8 cellular contexts compared by ENCODE assay signal in the genomic region with DNA sequence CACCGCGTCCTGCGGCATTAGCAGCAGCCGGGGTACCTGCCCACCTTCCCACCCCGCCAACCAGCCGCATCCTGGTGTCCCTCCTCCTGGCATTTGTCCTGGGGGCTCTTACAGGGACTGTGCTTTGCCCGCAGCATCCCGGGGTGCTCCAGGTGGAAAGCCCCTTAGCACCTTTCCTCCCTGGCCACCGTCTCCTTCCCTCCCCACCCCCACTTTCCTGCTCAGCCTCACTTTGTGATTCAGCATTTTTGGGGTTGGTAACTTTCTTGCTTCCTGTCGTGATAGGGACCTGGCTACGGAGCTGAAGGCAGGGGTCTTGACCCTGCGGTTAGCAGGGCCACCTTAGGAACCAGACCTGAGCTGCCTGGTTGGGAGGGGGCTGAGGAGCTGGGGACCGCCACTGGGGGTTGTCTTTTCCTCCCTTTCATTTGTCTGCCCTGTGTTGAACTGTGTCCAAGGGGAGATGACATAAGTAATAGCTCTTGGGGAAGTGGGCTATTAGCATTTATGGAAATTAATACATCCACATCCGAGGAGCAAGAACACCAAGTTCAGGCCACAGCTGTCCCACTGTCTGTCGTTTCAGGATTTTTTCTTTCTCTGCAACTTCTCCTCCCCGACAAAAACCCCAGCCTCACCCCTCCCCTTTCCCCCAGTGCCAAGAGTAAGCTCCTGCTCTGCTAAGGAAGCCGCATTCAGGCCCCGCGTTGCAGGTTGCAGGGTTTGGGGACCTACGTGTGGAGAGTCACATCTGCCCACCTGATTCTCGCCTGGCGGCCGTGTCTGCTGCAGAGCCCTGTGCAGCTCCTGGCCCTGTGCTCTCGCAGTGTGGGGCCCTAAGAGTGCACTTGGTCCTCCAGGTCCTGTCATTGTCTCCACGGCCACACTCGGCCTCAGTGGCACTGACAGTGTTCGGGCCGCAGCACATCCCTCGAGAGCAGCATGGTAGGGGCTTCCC. TPM values are rescaled to one million over a fixed set of nuclear protein-coding genes. Genes with fewer than 3 reads are reported as not detected.
DNase-seq lines count a peak whose midpoint lies in the region; ATAC-seq, FAIRE-seq and TF ChIP-seq lines count a peak whose summit lies in the region.

No MANE protein-coding gene starts in this region.

- peak overlapping the region; percentile 58 for H3K9ac ChIP-seq in keratinocyte (ENCODE audit: control insufficient read depth, extremely low read depth, insufficient read depth, low read length)

- H3K4me1 Mint-ChIP-seq in activated naive CD8-positive, alpha-beta T cell (ENCODE audit: low read depth): peaks cover 37% of the 10 kb centered on the region

- no peaks in the 10 kb centered on the region for H3K9me1 ChIP-seq in keratinocyte (ENCODE audit: control insufficient read depth, extremely low read depth, insufficient read depth, low read length)

- intact Hi-C loops in body of pancreas (cut with DNase I): no loop called here

- peaks cover 4% of the 10 kb centered on the region for H4K20me1 ChIP-seq in keratinocyte (ENCODE audit: control insufficient read depth, extremely low read depth, insufficient read depth, low read length)

- peak overlapping the region; percentile 61 for H3K4me3 ChIP-seq in BE2C (ENCODE audit: low read depth, low read length)
- peak overlapping the region; percentile 84 for H3K4me3 ChIP-seq in Jurkat, Clone E6-1 (ENCODE audit: low read length)
- peak overlapping the region; percentile 61 to 87 (median 79) for H3K4me3 ChIP-seq in keratinocyte (ENCODE audit: control insufficient read depth in 2 of 3, extremely low read depth in 1 of 3, insufficient read depth in 2 of 3, low read depth in 1 of 3, low read length in 3 of 3)
- H3K4me3 ChIP-seq in body of pancreas: no peak overlapping the region

- FAIRE-seq in keratinocyte (lab: Jason Lieb, UNC): no peak

- ATAC-seq in body of pancreas: no peak
- no peak for ATAC-seq in GM19023 (IDR thresholded peaks at IDR 0.05; ENCODE audit: unreplicated experiment)
- no peak for ATAC-seq in HG02642 (IDR thresholded peaks at IDR 0.05; ENCODE audit: poor library complexity, unreplicated experiment)

- TF ChIP-seq POLR2A in body of pancreas (IDR thresholded peaks at IDR 0.05): no peak

- H3K4me1 ChIP-seq in BE2C: no peaks in the 10 kb centered on the region
- H3K4me1 ChIP-seq in keratinocyte (ENCODE audit: control insufficient read depth, extremely low read depth, insufficient read depth, low read length): peaks cover 14% of the 10 kb centered on the region
- H3K4me1 ChIP-seq in body of pancreas: peaks cover 19% of the 10 kb centered on the region

- H3K27ac ChIP-seq in keratinocyte (ENCODE audit: control insufficient read depth, insufficient read depth, low read length) (no peak overlapping the region), temporal lobe (ENCODE audit: low read depth, low read length) (peak overlapping the region; percentile 57), body of pancreas (no peak overlapping the region)

- no peaks in the 10 kb centered on the region for H3K9me3 Mint-ChIP-seq in activated naive CD8-positive, alpha-beta T cell (ENCODE audit: low read depth)

- WGBS in body of pancreas, 2 donors: 29 to 43% methylated on average over 27 of the region's 29 CpGs

- H2AFZ ChIP-seq in keratinocyte (ENCODE audit: control insufficient read depth, low read length): peak overlapping the region; percentile 84

- DNase-seq in BE2C (no peak), keratinocyte (ENCODE audit: low read depth, low spot score) (no peak), body of pancreas (no peak)
- no peak for DNase-seq in Jurkat, Clone E6-1 (ENCODE audit: low read depth, low spot score)

- H3K27me3 Mint-ChIP-seq in activated naive CD8-positive, alpha-beta T cell: no peaks in the 10 kb centered on the region

- no peaks in the 10 kb centered on the region for H3K36me3 ChIP-seq in BE2C
- H3K36me3 ChIP-seq in keratinocyte (ENCODE audit: control insufficient read depth in 2 of 2, extremely low read depth in 1 of 2, insufficient read depth in 2 of 2, low read length in 2 of 2): no peaks in the 10 kb centered on the region
- H3K36me3 ChIP-seq in body of pancreas (replicated peaks in 1 of 2; ENCODE audit: insufficient read depth in 1 of 2, low read depth in 2 of 2): no peaks in the 10 kb centered on the region

- dilution Hi-C loops in keratinocyte (cut with MboI; ENCODE audit: extremely low pct_ligation_motif_present, low sequenced_read_pairs): no loop called here

- H3K27ac Mint-ChIP-seq in activated naive CD8-positive, alpha-beta T cell: peak overlapping the region; percentile 90

- H3K36me3 Mint-ChIP-seq in activated naive CD8-positive, alpha-beta T cell: no peaks in the 10 kb centered on the region

- H3K4me3 Mint-ChIP-seq in activated naive CD8-positive, alpha-beta T cell: peak overlapping the region; percentile 95

- peak overlapping the region; percentile 87 for H3K4me2 ChIP-seq in keratinocyte (ENCODE audit: control insufficient read depth, extremely low read depth, insufficient read depth, low read depth, low read length)

- peaks cover 7% of the 10 kb centered on the region for H3K79me2 ChIP-seq in keratinocyte (ENCODE audit: control insufficient read depth, insufficient read depth, low read length)

- no peaks in the 10 kb centered on the region for H3K27me3 ChIP-seq in BE2C
- no peaks in the 10 kb centered on the region for H3K27me3 ChIP-seq in keratinocyte (ENCODE audit: control insufficient read depth, extremely low read depth, insufficient read depth, low read length)
- H3K27me3 ChIP-seq in body of pancreas: no peaks in the 10 kb centered on the region

- H3K9me3 ChIP-seq in BE2C (no peaks in the 10 kb centered on the region), keratinocyte (ENCODE audit: control insufficient read depth, low read depth, low read length) (no peaks in the 10 kb centered on the region), body of pancreas (no peaks in the 10 kb centered on the region)

- TF ChIP-seq CTCF in BE2C (IDR thresholded peaks at IDR 0.05; ENCODE audit: low read depth, low read length) (no peak), keratinocyte (optimal IDR thresholded peaks at IDR 0.05 in 1 of 3, IDR thresholded peaks at IDR 0.05 in 1 of 3, conservative IDR thresholded peaks at IDR 0.05 in 1 of 3; ENCODE audit: extremely low read depth in 1 of 3, insufficient read depth in 2 of 3, low read length in 3 of 3) (no peak), body of pancreas (IDR thresholded peaks at IDR 0.05) (no peak)

RNA-seq across cellular contexts. Expression of a gene that starts 1.6 kb away (rescaled TPM):
- 13.0 TPM for polyA plus RNA-seq in BE2C (2012; ENCODE audit: insufficient read depth, insufficient read length, low read depth)
- polyA plus RNA-seq in Jurkat, Clone E6-1 (2012; ENCODE audit: insufficient read depth, insufficient read length): 30.0 TPM
- polyA plus RNA-seq in keratinocyte: 3.6 to 5.1 TPM (median 3.7 TPM) in 3 replicates
- 2.3 TPM for polyA plus RNA-seq in keratinocyte (2011; ENCODE audit: low read depth)
- 2.5 and 4.5 TPM in 2 replicates for polyA plus RNA-seq in keratinocyte (2011; cell fraction: cytosol; rRNA removed)
- 17.6 and 24.5 TPM in 2 replicates for polyA plus RNA-seq in keratinocyte (2011; cell fraction: nucleus; rRNA removed)
- polyA plus RNA-seq in keratinocyte (2012; ENCODE audit: low replicate concordance): 4.2 and 6.9 TPM in 2 replicates
- 8.9 to 11.9 TPM (median 9.2 TPM) in 3 replicates for polyA minus RNA-seq in keratinocyte
- polyA minus RNA-seq in keratinocyte (2011; cell fraction: cytosol; rRNA and poly(A)+ RNA removed): 7.3 TPM
- polyA minus RNA-seq in keratinocyte (2011; cell fraction: nucleus; rRNA and poly(A)+ RNA removed): 14.9 and 21.6 TPM in 2 replicates
- 6.9 TPM for total RNA-seq in temporal lobe
- 10 to 100 TPM; 10.4 to 48.5 TPM for total RNA-seq in body of pancreas

RNA-seq across cellular contexts. Expression of a gene that starts 51.9 kb away (rescaled TPM):
- polyA plus RNA-seq in BE2C (2012; ENCODE audit: insufficient read depth, insufficient read length, low read depth): 19.1 TPM
- polyA plus RNA-seq in Jurkat, Clone E6-1 (2012; ENCODE audit: insufficient read depth, insufficient read length): 271 TPM
- 1.3 to 2.5 TPM (median 1.8 TPM) in 3 replicates for polyA plus RNA-seq in keratinocyte
- 4.3 TPM for polyA plus RNA-seq in keratinocyte (2011; ENCODE audit: low read depth)
- polyA plus RNA-seq in keratinocyte (2011; cell fraction: cytosol; rRNA removed): 1.4 and 2.5 TPM in 2 replicates
- 3.4 and 4.7 TPM in 2 replicates for polyA plus RNA-seq in keratinocyte (2011; cell fraction: nucleus; rRNA removed)
- polyA plus RNA-seq in keratinocyte (2012; ENCODE audit: low replicate concordance): 2.0 and 2.3 TPM in 2 replicates
- polyA minus RNA-seq in keratinocyte: 1.1 to 5.6 TPM (median 3.0 TPM) in 3 replicates
- 5.9 TPM for polyA minus RNA-seq in keratinocyte (2011; cell fraction: cytosol; rRNA and poly(A)+ RNA removed)
- 1.8 and 4.5 TPM in 2 replicates for polyA minus RNA-seq in keratinocyte (2011; cell fraction: nucleus; rRNA and poly(A)+ RNA removed)
- 9.1 TPM for total RNA-seq in temporal lobe
- 1 to 10 TPM; 4.6 to 7.0 TPM for total RNA-seq in body of pancreas

Comparison
In these comparisons a context has a peak if more than half of its experiments do, and no peak if none do; other contexts are left out.
1. H3K4me3 ChIP-seq: peak in BE2C (single experiment), Jurkat, Clone E6-1 (single experiment) and keratinocyte (3 of 3); none in body of pancreas (0 of 2).